ENCODE assay signal across 20 cellular contexts in the genomic region with DNA sequence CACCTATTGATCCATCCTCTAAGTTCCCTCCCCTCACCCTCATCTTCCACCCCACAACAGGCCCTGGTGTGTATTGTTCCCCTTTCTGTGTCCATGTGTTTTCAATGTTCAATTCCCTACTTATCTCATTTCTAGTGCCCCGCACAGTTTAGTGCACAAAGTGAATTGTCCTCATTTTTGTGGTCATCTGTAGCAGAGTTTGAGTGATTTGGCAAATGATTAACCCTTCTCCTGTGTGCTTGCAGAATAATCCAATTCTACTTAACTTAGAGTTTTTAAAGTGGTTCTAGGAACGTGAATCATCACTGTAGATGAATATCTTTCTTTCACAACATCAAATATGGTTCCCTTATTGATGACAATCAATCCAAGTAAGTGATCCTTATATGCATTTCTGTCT. TPM values are rescaled to one million over a fixed set of nuclear protein-coding genes. Genes with fewer than 3 reads are reported as not detected.
A peak's percentile ranks its signal among the peaks of the same experiment; 100 is the strongest.
DNase-seq lines count a peak whose midpoint lies in the region; ATAC-seq and TF ChIP-seq lines count a peak whose summit lies in the region.
"Had no signal": no experiment of that assay in that cellular context is flagged by ENCODE, and none has a peak within 500 bp of the region (broad histone marks: within the 10 kb centered on the region; RNA-seq: fewer than 3 reads in every experiment).

No MANE protein-coding gene starts in this region.

- H2BK5ac ChIP-seq in mesenchymal stem cell (ENCODE audit: low read depth, low read length, poor library complexity, severe bottlenecking): no peak overlapping the region

- H4K8ac ChIP-seq in mesenchymal stem cell (ENCODE audit: low read length): no peak overlapping the region

- H2AK5ac ChIP-seq in mesenchymal stem cell (ENCODE audit: low read length, severe bottlenecking): no peak overlapping the region

- H4K91ac ChIP-seq in mesenchymal stem cell (ENCODE audit: low read length): no peak overlapping the region

- no peak overlapping the region for H3K14ac ChIP-seq in mesenchymal stem cell (ENCODE audit: low read length in 2 of 2)

- no peak overlapping the region for H3K4ac ChIP-seq in mesenchymal stem cell (ENCODE audit: low read depth in 1 of 2, low read length in 2 of 2)

- no peaks in the 10 kb centered on the region for H3K27me3 ChIP-seq in mesenchymal stem cell (ENCODE audit: control insufficient read depth in 1 of 2, insufficient read depth in 1 of 2, low read length in 2 of 2)
- no peaks in the 10 kb centered on the region for H3K27me3 ChIP-seq in prostate gland (replicated peaks; ENCODE audit: insufficient read depth)
- H3K27me3 ChIP-seq: Peyer's patch, SJCRH30 had no signal

- H3K9me3 ChIP-seq in mesenchymal stem cell (ENCODE audit: control insufficient read depth, low read length): no peaks in the 10 kb centered on the region
- H3K9me3 ChIP-seq in prostate gland: no peaks in the 10 kb centered on the region
- H3K9me3 ChIP-seq: Peyer's patch, SJCRH30 had no signal

- DNase-seq in DMS53 (lab: John Stamatoyannopoulos, UW) (peak; percentile 41), DMS53 treated with DMSO at 0.1 percent for 48 hours (lab: John Stamatoyannopoulos, UW; ENCODE audit: unreplicated experiment) (no peak), epithelial cell of proximal tubule (ENCODE audit: low read depth) (peak; percentile 63), mesenchymal stem cell (peak; percentile 9), SIG-M5 treated with dmso at 0.1 percent for 504 hours (lab: John Stamatoyannopoulos, UW; ENCODE audit: unreplicated experiment) (no peak), prostate gland (ENCODE audit: low spot score) (no peak)
- DNase-seq in activated naive CD8-positive, alpha-beta T cell treated with anti-CD3 and anti-CD28 coated beads for 36 hours: no peak
- DNase-seq: C1 segment of cervical spinal cord, DMS79, GDM1, GOT3, Kasumi-1, NCI-H187 treated with DMSO at 0.1 percent for 48 hours, NCI-H2171, NCI-H774, Peyer's patch, SJCRH30 had no signal

- intact Hi-C loops in prostate gland (cut with DNase I): no loop called here

- H3K36me3 ChIP-seq in mesenchymal stem cell (ENCODE audit: control insufficient read depth in 1 of 2, insufficient read depth in 2 of 2, low read depth in 1 of 2, low read length in 2 of 2) (no peaks in the 10 kb centered on the region), prostate gland (no peaks in the 10 kb centered on the region)
- H3K36me3 ChIP-seq: Peyer's patch, SJCRH30 had no signal

- 60% methylated on average over 1 of the region's 2 CpGs for WGBS in mesenchymal stem cell
- 53% methylated on average over 2 of the region's 2 CpGs for WGBS in prostate gland

- H3K27ac Mint-ChIP-seq in activated naive CD8-positive, alpha-beta T cell treated with anti-CD3 and anti-CD28 coated beads for 36 hours: no peak overlapping the region

- H2AFZ ChIP-seq in mesenchymal stem cell (ENCODE audit: low read depth, low read length): no peak overlapping the region

- H2BK12ac ChIP-seq in mesenchymal stem cell (ENCODE audit: low read length in 2 of 2): no peak overlapping the region

- H3K79me1 ChIP-seq in mesenchymal stem cell (replicated peaks; ENCODE audit: low read length, poor library complexity, severe bottlenecking): no peaks in the 10 kb centered on the region

- H3K4me3 ChIP-seq in epithelial cell of proximal tubule (ENCODE audit: low read depth, low read length) (no peak overlapping the region), mesenchymal stem cell (ENCODE audit: insufficient read depth in 1 of 2, low read depth in 1 of 2, low read length in 2 of 2) (no peak overlapping the region), prostate gland (no peak overlapping the region)
- H3K4me3 ChIP-seq: Peyer's patch, SJCRH30 had no signal

- TF ChIP-seq POLR2A in prostate gland (IDR thresholded peaks at IDR 0.05): no peak

- H3K4me2 ChIP-seq in mesenchymal stem cell (ENCODE audit: low read length, poor library complexity, severe bottlenecking): no peak overlapping the region

- no peaks in the 10 kb centered on the region for H3K4me1 Mint-ChIP-seq in activated naive CD8-positive, alpha-beta T cell treated with anti-CD3 and anti-CD28 coated beads for 36 hours

- H3K27ac ChIP-seq in mesenchymal stem cell (ENCODE audit: low read length, poor library complexity, severe bottlenecking) (peak overlapping the region; percentile 86), prostate gland (no peak overlapping the region)
- H3K27ac ChIP-seq: 22Rv1, Peyer's patch, SJCRH30 had no signal

- H3K23ac ChIP-seq in mesenchymal stem cell (ENCODE audit: low read length in 2 of 2): no peak overlapping the region

- peaks cover 39% of the 10 kb centered on the region for H3K27me3 Mint-ChIP-seq in activated naive CD8-positive, alpha-beta T cell treated with anti-CD3 and anti-CD28 coated beads for 36 hours

- H3K9me3 Mint-ChIP-seq in activated naive CD8-positive, alpha-beta T cell treated with anti-CD3 and anti-CD28 coated beads for 36 hours: no peaks in the 10 kb centered on the region

- TF ChIP-seq CTCF in epithelial cell of proximal tubule (conservative IDR thresholded peaks at IDR 0.05; ENCODE audit: low read depth, low read length) (no peak), prostate gland (IDR thresholded peaks at IDR 0.05) (no peak)

- ATAC-seq in SK-N-SH treated with all-trans-retinoic acid at 6 μM for 48 hours: peak; percentile 52

- no peak overlapping the region for H2BK120ac ChIP-seq in mesenchymal stem cell (ENCODE audit: low read depth, low read length)

- peaks cover 3% of the 10 kb centered on the region for H3K4me1 ChIP-seq in mesenchymal stem cell (ENCODE audit: control insufficient read depth, insufficient read depth, low read depth, low read length)
- H3K4me1 ChIP-seq in prostate gland (replicated peaks): no peaks in the 10 kb centered on the region

- no peak overlapping the region for H3K18ac ChIP-seq in mesenchymal stem cell (ENCODE audit: low read depth in 1 of 2, low read length in 2 of 2)

- H3K36me3 Mint-ChIP-seq in activated naive CD8-positive, alpha-beta T cell treated with anti-CD3 and anti-CD28 coated beads for 36 hours: no peaks in the 10 kb centered on the region

- no peak overlapping the region for H3K9ac ChIP-seq in mesenchymal stem cell (ENCODE audit: low read length)

- no peak overlapping the region for H3K4me3 Mint-ChIP-seq in activated naive CD8-positive, alpha-beta T cell treated with anti-CD3 and anti-CD28 coated beads for 36 hours

- H2BK15ac ChIP-seq in mesenchymal stem cell (ENCODE audit: low read depth, poor library complexity, severe bottlenecking): no peak overlapping the region

TF ChIP-seq in SK-N-SH treated with all-trans-retinoic acid at 6 μM for 48 hours, 23 proteins besides CTCF, POLR2A, EP300 and RAD21:
- TF ChIP-seq CSDC2 (CRISPR knock-in tag; IDR thresholded peaks at IDR 0.05): no peak
- TF ChIP-seq ARNTL (CRISPR knock-in tag; IDR thresholded peaks at IDR 0.05; ENCODE audit: borderline replicate concordance, low read depth): no peak
- TF ChIP-seq, protein P1, sequence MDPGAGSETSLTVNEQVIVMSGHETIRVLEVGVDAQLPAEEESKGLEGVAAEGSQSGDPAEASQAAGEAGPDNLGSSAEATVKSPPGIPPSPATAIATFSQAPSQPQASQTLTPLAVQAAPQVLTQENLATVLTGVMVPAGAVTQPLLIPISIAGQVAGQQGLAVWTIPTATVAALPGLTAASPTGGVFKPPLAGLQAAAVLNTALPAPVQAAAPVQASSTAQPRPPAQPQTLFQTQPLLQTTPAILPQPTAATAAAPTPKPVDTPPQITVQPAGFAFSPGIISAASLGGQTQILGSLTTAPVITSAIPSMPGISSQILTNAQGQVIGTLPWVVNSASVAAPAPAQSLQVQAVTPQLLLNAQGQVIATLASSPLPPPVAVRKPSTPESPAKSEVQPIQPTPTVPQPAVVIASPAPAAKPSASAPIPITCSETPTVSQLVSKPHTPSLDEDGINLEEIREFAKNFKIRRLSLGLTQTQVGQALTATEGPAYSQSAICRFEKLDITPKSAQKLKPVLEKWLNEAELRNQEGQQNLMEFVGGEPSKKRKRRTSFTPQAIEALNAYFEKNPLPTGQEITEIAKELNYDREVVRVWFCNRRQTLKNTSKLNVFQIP (CRISPR knock-in tag; IDR thresholded peaks at IDR 0.05; ENCODE audit: borderline replicate concordance, low read depth): no peak
- no peak for TF ChIP-seq ZC3H10 (CRISPR knock-in tag; IDR thresholded peaks at IDR 0.05)

RNA-seq across cellular contexts. Expression of a gene that starts 6.3 kb away (rescaled TPM):
- total RNA-seq in epithelial cell of proximal tubule (0.07 TPM in 1 of 2 replicates, not detected in the other), prostate gland (under 1 TPM in 1 of 2 donors, not detected in 1; 0.14 TPM)
- 58.8 TPM for polyA plus RNA-seq in mesenchymal stem cell (2013, experiment 1 of 2)
- 62.7 TPM for polyA plus RNA-seq in mesenchymal stem cell (2013, experiment 2 of 2)
- total RNA-seq in activated naive CD8-positive, alpha-beta T cell treated with anti-CD3 and anti-CD28 coated beads for 36 hours: not detected
- total RNA-seq: NCI-H460 had no signal

Comparison
In these comparisons a context has a peak if more than half of its experiments do, and no peak if none do; other contexts are left out.
1. DNase-seq: peak in DMS53 (single experiment), epithelial cell of proximal tubule (single experiment) and mesenchymal stem cell (single experiment); none in DMS53 treated with DMSO at 0.1 percent for 48 hours (single experiment), activated naive CD8-positive, alpha-beta T cell treated with anti-CD3 and anti-CD28 coated beads for 36 hours (single experiment), SIG-M5 treated with dmso at 0.1 percent for 504 hours (single experiment) and prostate gland (single experiment).